ENCODE assay signal across 1 cellular context in the genomic region with DNA sequence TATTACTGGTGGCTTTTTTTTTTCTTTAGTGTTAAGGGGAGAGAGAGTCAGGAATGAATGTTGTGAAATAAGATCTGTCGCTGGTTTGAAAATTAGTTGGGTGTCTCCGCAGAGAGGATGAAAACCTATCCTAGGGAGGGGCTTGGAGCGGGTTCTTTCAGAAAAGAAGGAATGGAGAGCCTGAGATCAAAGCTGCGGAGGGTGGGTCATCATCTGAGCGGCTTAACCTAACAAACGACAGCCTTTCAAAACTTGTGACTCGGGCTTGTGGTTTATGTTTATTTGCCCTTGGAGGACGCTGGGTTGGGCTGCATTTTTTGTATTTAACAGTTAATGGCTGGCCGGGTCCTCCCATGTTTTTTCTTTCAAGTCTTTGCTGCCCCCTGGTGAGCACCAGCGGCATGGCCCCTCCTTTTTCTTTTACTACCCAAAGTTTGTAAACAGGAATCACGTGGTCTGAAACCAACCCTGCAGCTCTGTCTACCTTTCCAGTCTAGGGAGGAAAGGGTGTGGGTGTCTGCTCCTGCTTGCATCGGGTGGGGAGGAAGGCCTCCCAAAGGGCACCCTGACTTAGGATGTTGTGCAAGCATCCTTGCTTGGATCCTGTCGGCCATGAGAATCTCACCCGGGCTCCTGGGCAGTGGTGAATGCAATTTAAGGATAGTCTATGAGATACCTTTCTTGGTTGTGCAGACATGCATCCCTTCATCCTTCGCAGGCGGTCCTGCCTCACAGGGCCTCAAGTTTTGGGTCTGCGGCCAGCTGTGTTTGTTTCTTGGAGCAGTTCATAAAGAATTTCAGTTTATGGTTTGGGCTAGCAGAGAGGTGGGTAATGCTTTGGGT.
TF ChIP-seq lines count a peak whose summit lies in the region.

No MANE protein-coding gene starts in this region.

TF ChIP-seq in H1, 55 proteins besides CTCF, POLR2A, EP300 and RAD21 (continued from another document):
- no peak for TF ChIP-seq E2F6 (IDR thresholded peaks at IDR 0.05)
- no peak for TF ChIP-seq POU5F1 (IDR thresholded peaks at IDR 0.05; ENCODE audit: low read depth, low read length)
- no peak for TF ChIP-seq SP4 (IDR thresholded peaks at IDR 0.05; ENCODE audit: low read length)
- no peak for TF ChIP-seq KDM4A (IDR thresholded peaks at IDR 0.05; ENCODE audit: low read depth, low read length, severe bottlenecking)
- no peak for TF ChIP-seq FOSL1 (IDR thresholded peaks at IDR 0.05; ENCODE audit: insufficient read depth, low read depth, low read length)
- TF ChIP-seq GTF2F1 (IDR thresholded peaks at IDR 0.05; ENCODE audit: borderline replicate concordance, low read depth, low read length), result no peak
- TF ChIP-seq RFX5 (IDR thresholded peaks at IDR 0.05; ENCODE audit: borderline replicate concordance, low read depth, low read length), result no peak
- no peak for TF ChIP-seq RXRA (IDR thresholded peaks at IDR 0.05; ENCODE audit: insufficient read depth, low read depth, low read length)
- no peak for TF ChIP-seq CEBPB (IDR thresholded peaks at IDR 0.05; ENCODE audit: low read depth, low read length)
- TF ChIP-seq MAFK (IDR thresholded peaks at IDR 0.05; ENCODE audit: low read depth, low read length), result no peak
- no peak for TF ChIP-seq RNF2 (IDR thresholded peaks at IDR 0.05; ENCODE audit: borderline replicate concordance, low read depth, low read length, missing control alignments, poor library complexity, severe bottlenecking)
- TF ChIP-seq PHF8 (conservative IDR thresholded peaks at IDR 0.05; ENCODE audit: low read depth, low read length), result no peak
- no peak for TF ChIP-seq TAF7 (optimal IDR thresholded peaks at IDR 0.05; ENCODE audit: borderline replicate concordance, low read depth, low read length)
- peak; percentile 85 for TF ChIP-seq SAP30 (IDR thresholded peaks at IDR 0.05; ENCODE audit: insufficient read depth, insufficient replicate concordance, low read length)
- TF ChIP-seq KDM5A (IDR thresholded peaks at IDR 0.05; ENCODE audit: low read length), result peak; percentile 71; the same call in 1 of the 2 replicates
- TF ChIP-seq, protein P1, sequence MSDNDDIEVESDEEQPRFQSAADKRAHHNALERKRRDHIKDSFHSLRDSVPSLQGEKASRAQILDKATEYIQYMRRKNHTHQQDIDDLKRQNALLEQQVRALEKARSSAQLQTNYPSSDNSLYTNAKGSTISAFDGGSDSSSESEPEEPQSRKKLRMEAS (IDR thresholded peaks at IDR 0.05), result peak; percentile 92
- TF ChIP-seq JUND (IDR thresholded peaks at IDR 0.05; ENCODE audit: low read length), result no peak
- TF ChIP-seq CBX8 (IDR thresholded peaks at IDR 0.05; ENCODE audit: borderline replicate concordance, low read depth, low read length), result no peak
- TF ChIP-seq SIN3A (conservative IDR thresholded peaks at IDR 0.05 in 1 of 2, IDR thresholded peaks at IDR 0.05 in 1 of 2; ENCODE audit: low read depth in 1 of 2, low read length in 2 of 2), result peak; percentile 65 to 93; a peak in 2 of 4 replicates
- peak; percentile 84 for TF ChIP-seq YY1 (IDR thresholded peaks at IDR 0.05; ENCODE audit: low read depth, low read length)
- TF ChIP-seq CHD1 (IDR thresholded peaks at IDR 0.05; ENCODE audit: low read depth, low read length), result no peak; the same call in 1 of the 2 replicates
- TF ChIP-seq, protein P2, sequence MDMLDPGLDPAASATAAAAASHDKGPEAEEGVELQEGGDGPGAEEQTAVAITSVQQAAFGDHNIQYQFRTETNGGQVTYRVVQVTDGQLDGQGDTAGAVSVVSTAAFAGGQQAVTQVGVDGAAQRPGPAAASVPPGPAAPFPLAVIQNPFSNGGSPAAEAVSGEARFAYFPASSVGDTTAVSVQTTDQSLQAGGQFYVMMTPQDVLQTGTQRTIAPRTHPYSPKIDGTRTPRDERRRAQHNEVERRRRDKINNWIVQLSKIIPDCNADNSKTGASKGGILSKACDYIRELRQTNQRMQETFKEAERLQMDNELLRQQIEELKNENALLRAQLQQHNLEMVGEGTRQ (IDR thresholded peaks at IDR 0.05; ENCODE audit: low read length), result peak; percentile 75
- TF ChIP-seq TAF1 (IDR thresholded peaks at IDR 0.05; ENCODE audit: low read depth, low read length), result peak; percentile 44; the same call in 1 of the 2 replicates
- TF ChIP-seq KDM1A (IDR thresholded peaks at IDR 0.05; ENCODE audit: borderline replicate concordance, low read length), result no peak
- peak; percentile 78 for TF ChIP-seq NANOG (IDR thresholded peaks at IDR 0.05; ENCODE audit: insufficient read depth, low read depth, low read length, poor library complexity, severe bottlenecking)
- TF ChIP-seq SIRT6 (IDR thresholded peaks at IDR 0.05; ENCODE audit: low read length), result no peak
- no peak for TF ChIP-seq GABPA (IDR thresholded peaks at IDR 0.05; ENCODE audit: borderline replicate concordance, insufficient read depth, low read length)
